In the genomic region with DNA sequence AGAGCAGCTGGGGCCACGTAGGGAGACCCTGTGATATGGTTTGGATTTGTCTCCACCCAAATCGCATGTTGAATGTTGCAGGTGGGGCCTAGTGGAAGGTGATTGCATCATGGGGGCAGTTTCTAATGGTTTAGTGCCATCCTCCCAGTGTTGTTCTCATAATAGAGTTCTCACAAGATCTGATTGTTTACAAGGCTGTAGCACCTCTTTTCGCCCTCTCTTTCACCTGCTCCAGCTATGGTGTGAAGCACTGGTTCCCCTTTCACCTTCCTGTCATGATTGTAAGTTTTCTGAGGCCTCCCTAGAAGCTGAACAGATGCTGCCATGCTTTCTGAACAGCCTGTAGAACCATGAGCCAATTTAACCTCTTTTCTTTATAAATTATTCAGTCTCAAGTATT, we compare ENCODE assay signal across 12 cellular contexts.
A peak's percentile ranks its signal among the peaks of the same experiment; 100 is the strongest.
DNase-seq lines count a peak whose midpoint lies in the region; ATAC-seq, FAIRE-seq and TF ChIP-seq lines count a peak whose summit lies in the region.
"Had no signal": no experiment of that assay in that cellular context is flagged by ENCODE, and none has a peak within 500 bp of the region (broad histone marks: within the 10 kb centered on the region; RNA-seq: fewer than 3 reads in every experiment).

No MANE protein-coding gene starts in this region.

- CTCF ChIA-PET in activated B cell treated with CpG ODN at 0.5 μM for 24 hours (lab: Charles Lee) = no interaction called here

- TF ChIP-seq POLR2A in GM12892 (IDR thresholded peaks at IDR 0.05; ENCODE audit: low read depth, low read length) (no peak), erythroblast (IDR thresholded peaks at IDR 0.05; ENCODE audit: low read length) (no peak)

- no peak overlapping the region for H3K27ac Mint-ChIP-seq in activated B cell treated with CpG ODN at 0.5 μM for 24 hours

- TF ChIP-seq CTCF in activated B cell treated with CpG ODN at 0.5 μM for 24 hours (IDR thresholded peaks at IDR 0.05) = no peak

- peak; percentile 56 for FAIRE-seq in GM12892 (lab: Jason Lieb, UNC)

- ATAC-seq in GM19452 (IDR thresholded peaks at IDR 0.05; ENCODE audit: unreplicated experiment) = peak; percentile 70
- peak; percentile 63 for ATAC-seq in HG02970 (IDR thresholded peaks at IDR 0.05; ENCODE audit: low FRiP score, unreplicated experiment)
- ATAC-seq in activated B cell treated with CpG ODN at 0.5 μM for 24 hours (ENCODE audit: low read depth) = peak; percentile 37

- H3K36me3 Mint-ChIP-seq in activated B cell treated with CpG ODN at 0.5 μM for 24 hours (ENCODE audit: low read depth) = no peaks in the 10 kb centered on the region

- POLR2A ChIA-PET in activated B cell treated with CpG ODN at 0.5 μM for 24 hours (lab: Charles Lee) = no interaction called here

- peaks cover 6% of the 10 kb centered on the region for H3K9me3 Mint-ChIP-seq in activated B cell treated with CpG ODN at 0.5 μM for 24 hours

- no peaks in the 10 kb centered on the region for H3K27me3 Mint-ChIP-seq in activated B cell treated with CpG ODN at 0.5 μM for 24 hours

- H3K4me1 Mint-ChIP-seq in activated B cell treated with CpG ODN at 0.5 μM for 24 hours = peaks cover 5% of the 10 kb centered on the region

- DNase-seq in GM12892 (ENCODE audit: insufficient read length) = no peak
- DNase-seq in activated B cell treated with CpG ODN at 0.5 μM for 24 hours = no peak
- DNase-seq in erythroblast (lab: John Stamatoyannopoulos, UW) = no peak
- no peak for DNase-seq in GOT3 (lab: John Stamatoyannopoulos, UW)
- DNase-seq in cerebellar nuclear complex (lab: John Stamatoyannopoulos, UW) = no peak
- no peak for DNase-seq in kidney tubule cell (ENCODE audit: low spot score)
- DNase-seq: activated CD4-positive, CD25-positive, alpha-beta regulatory T cell; NCI-H524; transverse colon had no signal

- intact Hi-C loops in activated B cell treated with CpG ODN at 0.5 μM for 24 hours (cut with micrococcal nuclease) = no loop called here

- H3K4me3 Mint-ChIP-seq in activated B cell treated with CpG ODN at 0.5 μM for 24 hours = no peak overlapping the region
- H3K4me3 Mint-ChIP-seq: activated T-helper 1 cell treated with anti-CD3 and anti-CD28 coated beads, Interleukin-12 subunit alpha, Interleukin-12 subunit beta, Interleukin-2, Interleukin-4 antibody, amounts not matched to agents 30 ng/mL and 10 ng/mL and 1 ng/mL, durations not matched to agents 14 hours and 24 hours and 36 hours had no signal
